2 cellular contexts compared by ENCODE assay signal in genomic region chr22:41822289-41823057, GRCh38.
A peak's percentile ranks its signal among the peaks of the same experiment; 100 is the strongest.
TF ChIP-seq lines count a peak whose summit lies in the region.

No MANE protein-coding gene starts in this region.

TF ChIP-seq in Ishikawa, 13 proteins besides CTCF, POLR2A, EP300 and RAD21 (continued from another document):
- TF ChIP-seq REST (IDR thresholded peaks at IDR 0.05; ENCODE audit: low read depth) (no peak), USF1 (IDR thresholded peaks at IDR 0.05) (no peak)

TF ChIP-seq in K562, 482 proteins besides CTCF, POLR2A, EP300 and RAD21 (continued from another document):
- TF ChIP-seq AFF4 (CRISPR knock-in tag; IDR thresholded peaks at IDR 0.05) (no peak), ZNF398 (CRISPR knock-in tag; IDR thresholded peaks at IDR 0.05) (no peak), ZC3H8 (IDR thresholded peaks at IDR 0.05) (no peak), XRCC4 (IDR thresholded peaks at IDR 0.05; ENCODE audit: extremely low read depth, insufficient read depth, insufficient read length) (no peak), THRA (IDR thresholded peaks at IDR 0.05) (no peak), NELFE (IDR thresholded peaks at IDR 0.05; ENCODE audit: insufficient read depth, insufficient read length) (no peak), FOXM1 (IDR thresholded peaks at IDR 0.05; ENCODE audit: low read depth) (no peak), FOXM1 (CRISPR knock-in tag; IDR thresholded peaks at IDR 0.05; ENCODE audit: low read depth) (no peak), ZNF76 (CRISPR knock-in tag; IDR thresholded peaks at IDR 0.05; ENCODE audit: borderline replicate concordance) (no peak), GATA2 (CRISPR knock-in tag; IDR thresholded peaks at IDR 0.05) (0 out of 2 replicates have a peak, but pooled peaks have one; percentile 29), NRF1 (conservative IDR thresholded peaks at IDR 0.05 in 1 of 2, IDR thresholded peaks at IDR 0.05 in 1 of 2) (no peak), PRPF4 (IDR thresholded peaks at IDR 0.05; ENCODE audit: insufficient read depth, low read depth, low read length, poor library complexity, severe bottlenecking) (no peak), HMG20A (CRISPR knock-in tag; conservative IDR thresholded peaks at IDR 0.05) (no peak), HNRNPUL1 (IDR thresholded peaks at IDR 0.05; ENCODE audit: low read length) (no peak), FOXA3 (CRISPR knock-in tag; conservative IDR thresholded peaks at IDR 0.05 in 1 of 2, IDR thresholded peaks at IDR 0.05 in 1 of 2) (0 out of 4 replicates have a peak, but pooled peaks of 1 of the 2 experiments have one; percentile 9), JUNB (CRISPR knock-in tag; conservative IDR thresholded peaks at IDR 0.05) (no peak), MBD1 (CRISPR knock-in tag; IDR thresholded peaks at IDR 0.05) (no peak), HLTF (IDR thresholded peaks at IDR 0.05) (no peak), ZBTB1 (CRISPR knock-in tag; IDR thresholded peaks at IDR 0.05; ENCODE audit: borderline replicate concordance, low read depth) (no peak), ZNF407 (IDR thresholded peaks at IDR 0.05; ENCODE audit: low read depth) (no peak), ELF2 (CRISPR knock-in tag; IDR thresholded peaks at IDR 0.05) (no peak), FOXK2 (conservative IDR thresholded peaks at IDR 0.05 in 1 of 2, IDR thresholded peaks at IDR 0.05 in 1 of 2; ENCODE audit: low read depth in 2 of 2) (no peak), ATF3 (IDR thresholded peaks at IDR 0.05) (0 out of 2 replicates have a peak, but pooled peaks have one; percentile 16), ATF3 (CRISPR knock-in tag; conservative IDR thresholded peaks at IDR 0.05) (no peak), RBM25 (IDR thresholded peaks at IDR 0.05; ENCODE audit: low read depth, low read length, severe bottlenecking) (no peak), ZNF695 (CRISPR knock-in tag; IDR thresholded peaks at IDR 0.05) (no peak), ZKSCAN1 (IDR thresholded peaks at IDR 0.05; ENCODE audit: low read depth, low read length) (no peak), ZZZ3 (IDR thresholded peaks at IDR 0.05) (no peak), NFIC (IDR thresholded peaks at IDR 0.05) (0 out of 2 replicates have a peak, but pooled peaks have one; percentile 7), ZNF707 (CRISPR knock-in tag; conservative IDR thresholded peaks at IDR 0.05) (no peak), TRIM24 (IDR thresholded peaks at IDR 0.05) (no peak), TAF1 (IDR thresholded peaks at IDR 0.05; ENCODE audit: control insufficient read depth, extremely low read depth, insufficient read depth, low read length, severe bottlenecking) (no peak), ZBTB11 (CRISPR knock-in tag; IDR thresholded peaks at IDR 0.05) (no peak), TCF3 (CRISPR knock-in tag; IDR thresholded peaks at IDR 0.05) (no peak), KLF6 (CRISPR knock-in tag; IDR thresholded peaks at IDR 0.05; ENCODE audit: borderline replicate concordance) (no peak), RBM14 (IDR thresholded peaks at IDR 0.05; ENCODE audit: borderline replicate concordance, insufficient read depth, low read depth, low read length) (no peak), SPI1 (IDR thresholded peaks at IDR 0.05; ENCODE audit: borderline replicate concordance, low read depth, low read length) (no peak)
